Comparison of ENCODE assay signal across 22 cellular contexts in the genomic region with DNA sequence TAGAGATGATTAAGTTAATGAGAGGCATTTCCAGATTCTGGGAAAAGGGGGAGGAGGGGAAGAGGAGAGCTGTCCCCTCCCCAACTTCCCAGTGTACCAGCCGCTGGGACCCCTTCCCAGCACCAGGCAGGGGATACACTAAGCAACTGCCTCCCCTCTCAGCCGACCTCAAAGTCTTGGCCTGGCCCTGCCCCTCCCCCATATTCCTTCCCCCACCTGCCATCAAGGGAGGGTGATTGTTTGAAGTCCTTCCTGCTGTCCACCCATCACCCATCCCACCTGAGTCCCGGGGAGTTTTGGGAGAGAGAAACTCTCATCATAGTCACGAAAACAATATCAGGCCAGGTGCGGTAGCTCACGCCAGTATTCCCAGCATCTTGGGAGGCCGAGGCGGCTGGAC. TPM values are rescaled to one million over a fixed set of nuclear protein-coding genes. Genes with fewer than 3 reads are reported as not detected.
"Had no signal": no experiment of that assay in that cellular context is flagged by ENCODE, and none has a peak within 500 bp of the region (broad histone marks: within the 10 kb centered on the region; RNA-seq: fewer than 3 reads in every experiment).

No MANE protein-coding gene starts in this region.

- H3K36me3 ChIP-seq: breast epithelium, esophagus squamous epithelium, gastrocnemius medialis, left lung, ovary, right atrium auricular region, spleen, thyroid gland had no signal

- H3K9me3 ChIP-seq: breast epithelium, esophagus squamous epithelium, gastrocnemius medialis, left lung, ovary, psoas muscle, right atrium auricular region, spleen, thyroid gland had no signal

- H3K27me3 ChIP-seq: breast epithelium, ovary, right atrium auricular region, thyroid gland had no signal

- ATAC-seq: gastrocnemius medialis; left lung; naive thymus-derived CD8-positive, alpha-beta T cell; psoas muscle; stimulated activated naive CD8-positive, alpha-beta T cell treated with anti-CD3 and anti-CD28 coated beads, Interleukin-15, Interleukin-2, amounts not matched to agents 100 U/mL and 50 U/mL, for 24 hours; T-cell had no signal

- H3K27ac ChIP-seq: breast epithelium, coronary artery, esophagus squamous epithelium, gastrocnemius medialis, left lung, ovary, psoas muscle, right atrium auricular region, spleen, thyroid gland had no signal

- H3K4me1 ChIP-seq: breast epithelium, esophagus squamous epithelium, gastrocnemius medialis, left lung, psoas muscle, right atrium auricular region, spleen, thyroid gland had no signal

- DNase-seq: activated naive CD4-positive, alpha-beta T cell treated with Interleukin-2 at 50 U/mL for 16 hours; activated naive CD8-positive, alpha-beta T cell treated with anti-CD3 and anti-CD28 coated beads for 36 hours; activated T-cell treated with anti-CD3 and anti-CD28 coated beads, Interleukin-2, amount 50 U/mL, for 1 hour; cerebellar nuclear complex; esophagus squamous epithelium; gastrocnemius medialis; head of caudate nucleus; kidney glomerular epithelial cell; naive thymus-derived CD8-positive, alpha-beta T cell; ovary; psoas muscle; spleen; stimulated activated CD4-positive, alpha-beta T cell treated with anti-CD3 and anti-CD28 coated beads, Interleukin-4, amount 100 ng/mL, for 24 hours; stimulated activated naive CD8-positive, alpha-beta T cell treated with anti-CD3 and anti-CD28 coated beads, Interleukin-15, Interleukin-2, amounts not matched to agents 100 U/mL and 50 U/mL, for 24 hours; substantia nigra; T-cell; thyroid gland had no signal

- H3K4me3 ChIP-seq: breast epithelium, coronary artery, esophagus squamous epithelium, gastrocnemius medialis, left lung, lung, ovary, psoas muscle, right atrium auricular region, spleen, thyroid gland had no signal

RNA-seq across cellular contexts. Expression of a gene that starts 20.1 kb away (rescaled TPM):
- polyA plus RNA-seq: naive thymus-derived CD8-positive, alpha-beta T cell had no signal
